In genomic region chr2:17971531-17971930, GRCh38 we compare ENCODE assay signal across 1 cellular context.
TF ChIP-seq lines count a peak whose summit lies in the region.

No MANE protein-coding gene starts in this region.

TF ChIP-seq in A549, 52 proteins besides CTCF, POLR2A, EP300 and RAD21 (continued from another document):
- TF ChIP-seq REST (IDR thresholded peaks at IDR 0.05): no peak
